In genomic region chr2:120404274-120404673, GRCh38 we compare ENCODE assay signal across 16 cellular contexts. TPM values are rescaled to one million over a fixed set of nuclear protein-coding genes. Genes with fewer than 3 reads are reported as not detected.
A peak's percentile ranks its signal among the peaks of the same experiment; 100 is the strongest.
DNase-seq lines count a peak whose midpoint lies in the region; ATAC-seq and TF ChIP-seq lines count a peak whose summit lies in the region.
"Had no signal": no experiment of that assay in that cellular context is flagged by ENCODE, and none has a peak within 500 bp of the region (broad histone marks: within the 10 kb centered on the region; RNA-seq: fewer than 3 reads in every experiment).

No MANE protein-coding gene starts in this region.

- CTCF ChIA-PET in activated CD8-positive, alpha-beta memory T cell treated with anti-CD3 and anti-CD28 coated beads, Interleukin-2, amount 10 ng/mL, durations not matched to agents 7 days and 5 days (lab: Charles Lee), result no interaction called here
- CTCF ChIA-PET in PC-3 (lab: Charles Lee), result interaction anchor here (1.0 kb wide), 1 partner anchor 37 kb away, joined by 4 read pairs; no protein-coding TSS in a partner anchor

- 0 out of 2 replicates have a peak, but pooled peaks cover 4% of the 10 kb centered on the region for H3K79me2 ChIP-seq in PC-3 (ENCODE audit: low read length)

- POLR2A ChIA-PET in PC-3 (lab: Charles Lee; ENCODE audit: unreplicated experiment), result no interaction called here

- peak overlapping the region; percentile 43 for H3K27ac ChIP-seq in PC-3 (ENCODE audit: low read length)
- H3K27ac ChIP-seq in coronary artery, result no peak overlapping the region
- H3K27ac ChIP-seq: 22Rv1, BLaER1 had no signal

- no peaks in the 10 kb centered on the region for H3K27me3 ChIP-seq in PC-3 (ENCODE audit: low read length)
- H3K27me3 ChIP-seq: BLaER1 had no signal

- H3K4me3 ChIP-seq in PC-3 (ENCODE audit: low read length) (no peak overlapping the region), coronary artery (no peak overlapping the region)
- H3K4me3 ChIP-seq: BLaER1, GM23338 had no signal

- no peaks in the 10 kb centered on the region for H3K9me2 ChIP-seq in PC-3 (replicated peaks; ENCODE audit: low read length)

- peaks cover 27% of the 10 kb centered on the region for H3K4me1 ChIP-seq in PC-3 (ENCODE audit: insufficient read depth, low read length)

- H3K36me3 ChIP-seq in PC-3 (ENCODE audit: low read depth, low read length), result no peaks in the 10 kb centered on the region
- H3K36me3 ChIP-seq: BLaER1 had no signal

- H2AFZ ChIP-seq in PC-3 (ENCODE audit: low read length), result no peak overlapping the region
- H2AFZ ChIP-seq: GM23338 had no signal

- no peaks in the 10 kb centered on the region for H3K9me3 ChIP-seq in PC-3 (ENCODE audit: low read length)

- no peak overlapping the region for H3K27ac Mint-ChIP-seq in activated CD8-positive, alpha-beta memory T cell treated with anti-CD3 and anti-CD28 coated beads, Interleukin-2, amount 10 ng/mL, durations not matched to agents 7 days and 5 days
- H3K27ac Mint-ChIP-seq in type B pancreatic cell, result no peak overlapping the region
- no peak overlapping the region for H3K27ac Mint-ChIP-seq in activated T-helper 2 cell treated with anti-CD3 and anti-CD28 coated beads, Interferon-gamma antibody, Interleukin-2, Interleukin-4, amounts not matched to agents 10 μg/mL and 5 μg/mL and 100 μg/mL, durations not matched to agents 14 hours and 24 hours and 36 hours
- H3K27ac Mint-ChIP-seq: CD8-positive, alpha-beta T cell; GM23338 had no signal

- H3F3A ChIP-seq in PC-3 (ENCODE audit: low read length, unreplicated experiment), result no peaks in the 10 kb centered on the region

- peaks cover 2% of the 10 kb centered on the region for H3K9me3 Mint-ChIP-seq in activated CD8-positive, alpha-beta memory T cell treated with anti-CD3 and anti-CD28 coated beads, Interleukin-2, amount 10 ng/mL, durations not matched to agents 7 days and 5 days (ENCODE audit: low read depth)
- H3K9me3 Mint-ChIP-seq in type B pancreatic cell, result no peaks in the 10 kb centered on the region
- no peaks in the 10 kb centered on the region for H3K9me3 Mint-ChIP-seq in activated T-helper 2 cell treated with anti-CD3 and anti-CD28 coated beads, Interferon-gamma antibody, Interleukin-2, Interleukin-4, amounts not matched to agents 10 μg/mL and 5 μg/mL and 100 μg/mL, durations not matched to agents 14 hours and 24 hours and 36 hours
- H3K9me3 Mint-ChIP-seq: GM23338 had no signal

- TF ChIP-seq CTCF in PC-3 (conservative IDR thresholded peaks at IDR 0.05; ENCODE audit: low read depth, low read length) (no peak), coronary artery (IDR thresholded peaks at IDR 0.05) (no peak), type B pancreatic cell (conservative IDR thresholded peaks at IDR 0.05) (no peak)

- DNase-seq in activated CD8-positive, alpha-beta memory T cell treated with anti-CD3 and anti-CD28 coated beads for 24 hours, result peak; percentile 19
- no peak for DNase-seq in activated CD8-positive, alpha-beta memory T cell treated with anti-CD3 and anti-CD28 coated beads, Interleukin-2, amount 10 ng/mL, durations not matched to agents 7 days and 5 days
- no peak for DNase-seq in PC-3
- peak; percentile 52 for DNase-seq in coronary artery (ENCODE audit: low spot score)
- DNase-seq in type B pancreatic cell (ENCODE audit: extremely low spot score, unreplicated experiment), result peak; percentile 51
- DNase-seq in activated T-helper 2 cell treated with anti-CD3 and anti-CD28 coated beads, Interferon-gamma antibody, Interleukin-2, Interleukin-4, amounts not matched to agents 10 μg/mL and 5 μg/mL and 100 μg/mL, durations not matched to agents 14 hours and 24 hours and 36 hours (ENCODE audit: low spot score), result no peak
- no peak for DNase-seq in cortex of kidney (lab: John Stamatoyannopoulos, UW)
- DNase-seq in T-helper 9 cell, result no peak
- DNase-seq: COR-L47, GDM1, H7, IMR-90 had no signal

- no peaks in the 10 kb centered on the region for H3K4me1 Mint-ChIP-seq in activated CD8-positive, alpha-beta memory T cell treated with anti-CD3 and anti-CD28 coated beads, Interleukin-2, amount 10 ng/mL, durations not matched to agents 7 days and 5 days
- peaks cover 6% of the 10 kb centered on the region for H3K4me1 Mint-ChIP-seq in type B pancreatic cell (ENCODE audit: unreplicated experiment)
- H3K4me1 Mint-ChIP-seq in activated T-helper 2 cell treated with anti-CD3 and anti-CD28 coated beads, Interferon-gamma antibody, Interleukin-2, Interleukin-4, amounts not matched to agents 10 μg/mL and 5 μg/mL and 100 μg/mL, durations not matched to agents 14 hours and 24 hours and 36 hours (ENCODE audit: low read depth), result no peaks in the 10 kb centered on the region
- H3K4me1 Mint-ChIP-seq: GM23338 had no signal

- H3K27me3 Mint-ChIP-seq in activated CD8-positive, alpha-beta memory T cell treated with anti-CD3 and anti-CD28 coated beads, Interleukin-2, amount 10 ng/mL, durations not matched to agents 7 days and 5 days, result peaks cover 3% of the 10 kb centered on the region
- H3K27me3 Mint-ChIP-seq in type B pancreatic cell, result no peaks in the 10 kb centered on the region
- H3K27me3 Mint-ChIP-seq in activated T-helper 2 cell treated with anti-CD3 and anti-CD28 coated beads, Interferon-gamma antibody, Interleukin-2, Interleukin-4, amounts not matched to agents 10 μg/mL and 5 μg/mL and 100 μg/mL, durations not matched to agents 14 hours and 24 hours and 36 hours (ENCODE audit: low read depth), result no peaks in the 10 kb centered on the region

- H4K20me1 ChIP-seq in PC-3 (ENCODE audit: low read length), result no peaks in the 10 kb centered on the region
- H4K20me1 ChIP-seq: BLaER1 had no signal

- H3K36me3 Mint-ChIP-seq in activated CD8-positive, alpha-beta memory T cell treated with anti-CD3 and anti-CD28 coated beads, Interleukin-2, amount 10 ng/mL, durations not matched to agents 7 days and 5 days, result no peaks in the 10 kb centered on the region
- H3K36me3 Mint-ChIP-seq in type B pancreatic cell, result no peaks in the 10 kb centered on the region
- no peaks in the 10 kb centered on the region for H3K36me3 Mint-ChIP-seq in activated T-helper 2 cell treated with anti-CD3 and anti-CD28 coated beads, Interferon-gamma antibody, Interleukin-2, Interleukin-4, amounts not matched to agents 10 μg/mL and 5 μg/mL and 100 μg/mL, durations not matched to agents 14 hours and 24 hours and 36 hours (ENCODE audit: low read depth)
- H3K36me3 Mint-ChIP-seq: CD8-positive, alpha-beta T cell had no signal

- TSS peak; percentile 35 for BruUV-seq in PC-3 (replicated peaks; lab: Mats Ljungman, UMichigan)

- peak overlapping the region; percentile 32; the same call in 1 of the 2 replicates for H3K4me2 ChIP-seq in PC-3 (ENCODE audit: low read length)
- H3K4me2 ChIP-seq: BLaER1, GM23338 had no signal

- intact Hi-C loops in PC-3 (cut with micrococcal nuclease), result no loop called here
- intact Hi-C loops in activated T-helper 2 cell treated with anti-CD3 and anti-CD28 coated beads, Interferon-gamma antibody, Interleukin-2, Interleukin-4, amounts not matched to agents 10 μg/mL and 5 μg/mL and 100 μg/mL, durations not matched to agents 14 hours and 24 hours and 36 hours (cut with micrococcal nuclease), result no loop called here

- H3K9ac ChIP-seq in PC-3 (ENCODE audit: low read length), result no peak overlapping the region
- H3K9ac ChIP-seq: BLaER1 had no signal

- H3K4me3 Mint-ChIP-seq in activated CD8-positive, alpha-beta memory T cell treated with anti-CD3 and anti-CD28 coated beads, Interleukin-2, amount 10 ng/mL, durations not matched to agents 7 days and 5 days, result no peak overlapping the region
- no peak overlapping the region for H3K4me3 Mint-ChIP-seq in type B pancreatic cell
- no peak overlapping the region for H3K4me3 Mint-ChIP-seq in activated T-helper 2 cell treated with anti-CD3 and anti-CD28 coated beads, Interferon-gamma antibody, Interleukin-2, Interleukin-4, amounts not matched to agents 10 μg/mL and 5 μg/mL and 100 μg/mL, durations not matched to agents 14 hours and 24 hours and 36 hours (ENCODE audit: low read depth)
- H3K4me3 Mint-ChIP-seq: CD8-positive, alpha-beta T cell; GM23338 had no signal

- no peak for ATAC-seq in activated CD8-positive, alpha-beta memory T cell treated with anti-CD3 and anti-CD28 coated beads, Interleukin-2, amount 10 ng/mL, durations not matched to agents 7 days and 5 days
- ATAC-seq in PC-3, result no peak
- ATAC-seq: CD8-positive, alpha-beta T cell; GM23338 had no signal

RNA-seq across cellular contexts. Expression of gene INHBB, which starts 58.3 kb away (rescaled TPM):
- total RNA-seq in activated CD8-positive, alpha-beta memory T cell treated with anti-CD3 and anti-CD28 coated beads, Interleukin-2, amount 10 ng/mL, durations not matched to agents 7 days and 5 days, result not detected
- total RNA-seq in PC-3 (2014; rRNA removed) (223 and 269 TPM in 2 replicates), type B pancreatic cell (ENCODE audit: low replicate concordance) (4.9 and 7.5 TPM in 2 replicates)
- total RNA-seq in activated T-helper 2 cell treated with anti-CD3 and anti-CD28 coated beads, Interferon-gamma antibody, Interleukin-2, Interleukin-4, amounts not matched to agents 10 μg/mL and 5 μg/mL and 100 μg/mL, durations not matched to agents 14 hours and 24 hours and 36 hours, result not detected in 2 replicates
- total RNA-seq: CD8-positive, alpha-beta T cell had no signal

Comparison
In these comparisons a context has a peak if more than half of its experiments do, and no peak if none do; other contexts are left out.
1. DNase-seq: peak in activated CD8-positive, alpha-beta memory T cell treated with anti-CD3 and anti-CD28 coated beads for 24 hours (single experiment), coronary artery (single experiment) and type B pancreatic cell (single experiment); none in activated CD8-positive, alpha-beta memory T cell treated with anti-CD3 and anti-CD28 coated beads, Interleukin-2, amount 10 ng/mL, durations not matched to agents 7 days and 5 days (single experiment), PC-3 (single experiment), activated T-helper 2 cell treated with anti-CD3 and anti-CD28 coated beads, Interferon-gamma antibody, Interleukin-2, Interleukin-4, amounts not matched to agents 10 μg/mL and 5 μg/mL and 100 μg/mL, durations not matched to agents 14 hours and 24 hours and 36 hours (single experiment), cortex of kidney (single experiment) and T-helper 9 cell (single experiment).
2. RNA of gene INHBB, which starts 58.3 kb away (total RNA-seq): 223 to 269 TPM in PC-3; 4.9 to 7.5 TPM in type B pancreatic cell, not detected in activated CD8-positive, alpha-beta memory T cell treated with anti-CD3 and anti-CD28 coated beads, Interleukin-2, amount 10 ng/mL, durations not matched to agents 7 days and 5 days and not detected in activated T-helper 2 cell treated with anti-CD3 and anti-CD28 coated beads, Interferon-gamma antibody, Interleukin-2, Interleukin-4, amounts not matched to agents 10 μg/mL and 5 μg/mL and 100 μg/mL, durations not matched to agents 14 hours and 24 hours and 36 hours; every median in the first group is over 10 times any median in the second.